29 cellular contexts compared by ENCODE assay signal in genomic region chr2:155852156-155852555, GRCh38.
"Had no signal": no experiment of that assay in that cellular context is flagged by ENCODE, and none has a peak within 500 bp of the region (broad histone marks: within the 10 kb centered on the region; RNA-seq: fewer than 3 reads in every experiment).

No MANE protein-coding gene starts in this region.

- H3K27me3 ChIP-seq: colonic mucosa, esophagus muscularis mucosa, esophagus squamous epithelium, foreskin keratinocyte, gastrocnemius medialis, gastroesophageal sphincter, heart left ventricle, heart right ventricle had no signal

- H3K4me3 Mint-ChIP-seq: dendritic cell treated with granulocyte-macrophage colony-stimulating factor and Interleukin-4, amounts not matched to agents 40 ng/mL and 50 ng/mL, for 4 days; effector memory CD8-positive, alpha-beta T cell; endodermal cell had no signal

- H3K4me3 ChIP-seq: colonic mucosa, coronary artery, dorsolateral prefrontal cortex, esophagus muscularis mucosa, esophagus squamous epithelium, gastrocnemius medialis, gastroesophageal sphincter, heart left ventricle, heart right ventricle had no signal

- DNase-seq: colonic mucosa; cortex of kidney; dermis blood vessel endothelial cell; dorsolateral prefrontal cortex; effector CD4-positive, alpha-beta T cell; effector CD8-positive, alpha-beta T cell; effector memory CD4-positive, alpha-beta T cell; effector memory CD8-positive, alpha-beta T cell; endodermal cell; erythroblast; esophagus squamous epithelium; foreskin fibroblast; foreskin keratinocyte; foreskin melanocyte; gastrocnemius medialis; glutamatergic neuron; head of caudate nucleus; heart left ventricle; heart right ventricle had no signal

- H3K36me3 ChIP-seq: colonic mucosa, esophagus muscularis mucosa, esophagus squamous epithelium, gastrocnemius medialis, gastroesophageal sphincter, heart left ventricle, heart right ventricle had no signal

- H3K9me3 ChIP-seq: colonic mucosa, esophagus muscularis mucosa, esophagus squamous epithelium, gastrocnemius medialis, gastroesophageal sphincter, heart right ventricle had no signal

- FAIRE-seq: colon, endometrium, endothelial cell of umbilical vein, frontal cortex had no signal

- ATAC-seq: effector memory CD8-positive, alpha-beta T cell; esophagus mucosa; foreskin keratinocyte; gastrocnemius medialis; gastroesophageal sphincter; heart left ventricle; heart right ventricle had no signal

- H3K4me1 ChIP-seq: colonic mucosa, esophagus muscularis mucosa, esophagus squamous epithelium, foreskin keratinocyte, gastrocnemius medialis, gastroesophageal sphincter, heart left ventricle, heart right ventricle had no signal

- H3K9me3 Mint-ChIP-seq: dendritic cell treated with granulocyte-macrophage colony-stimulating factor and Interleukin-4, amounts not matched to agents 40 ng/mL and 50 ng/mL, for 4 days; effector memory CD8-positive, alpha-beta T cell; endodermal cell had no signal

- H3K27ac ChIP-seq: colonic mucosa, coronary artery, dorsolateral prefrontal cortex, epithelial cell of prostate, esophagus muscularis mucosa, esophagus squamous epithelium, foreskin keratinocyte, gastrocnemius medialis, gastroesophageal sphincter, heart left ventricle, heart right ventricle had no signal

- H3K27me3 Mint-ChIP-seq: dendritic cell treated with granulocyte-macrophage colony-stimulating factor and Interleukin-4, amounts not matched to agents 40 ng/mL and 50 ng/mL, for 4 days; effector memory CD8-positive, alpha-beta T cell had no signal

- H3K27ac Mint-ChIP-seq: dendritic cell treated with granulocyte-macrophage colony-stimulating factor and Interleukin-4, amounts not matched to agents 40 ng/mL and 50 ng/mL, for 4 days; effector memory CD8-positive, alpha-beta T cell; endodermal cell had no signal
